14 cellular contexts compared by ENCODE assay signal in genomic region chr14:65258391-65258790, GRCh38.
DNase-seq lines count a peak whose midpoint lies in the region; ATAC-seq, FAIRE-seq and TF ChIP-seq lines count a peak whose summit lies in the region.
"Had no signal": no experiment of that assay in that cellular context is flagged by ENCODE, and none has a peak within 500 bp of the region (broad histone marks: within the 10 kb centered on the region; RNA-seq: fewer than 3 reads in every experiment).

No MANE protein-coding gene starts in this region.

- DNase-seq in Caco-2, result peak in 1 of 2 experiments; percentile 69
- peak; percentile 91 for DNase-seq in PC-3
- DNase-seq in endothelial cell of umbilical vein (ENCODE audit: low read depth, low spot score), result peak; percentile 94
- peak; percentile 66 for DNase-seq in mucosa of gallbladder (ENCODE audit: low spot score)
- no peak for DNase-seq in NCI-H1105 treated with DMSO at 0.1 percent for 48 hours (lab: John Stamatoyannopoulos, UW)
- no peak for DNase-seq in GOT3 (lab: John Stamatoyannopoulos, UW)
- DNase-seq in effector CD4-positive, alpha-beta T cell, result no peak
- DNase-seq: activated CD4-positive, CD25-positive, alpha-beta regulatory T cell treated with anti-CD3 and anti-CD28 coated beads, Interleukin-2, amount 50 U/mL, for 72 hours; BE2C; NCI-H510A treated with DMSO at 0.1 percent for 48 hours; stimulated activated CD4-positive, alpha-beta T cell treated with anti-CD3 and anti-CD28 coated beads, Interleukin-15, amount 100 ng/mL, for 24 hours; stimulated activated CD8-positive, alpha-beta memory T cell treated with anti-CD3 and anti-CD28 coated beads, Interleukin-4, amount 100 ng/mL, for 48 hours had no signal

- H3K36me3 ChIP-seq in Caco-2 (ENCODE audit: control insufficient read depth, insufficient read depth, low read length), result no peaks in the 10 kb centered on the region
- peaks cover 4% of the 10 kb centered on the region; the same call in 1 of the 2 replicates for H3K36me3 ChIP-seq in PC-3 (ENCODE audit: low read depth, low read length)
- no peaks in the 10 kb centered on the region for H3K36me3 ChIP-seq in endothelial cell of umbilical vein (ENCODE audit: control insufficient read depth in 2 of 2, extremely low read depth in 1 of 2, insufficient read depth in 2 of 2, low read length in 2 of 2)
- H3K36me3 ChIP-seq: BE2C, vagina had no signal

- H4K20me1 ChIP-seq in PC-3 (ENCODE audit: low read length) (no peaks in the 10 kb centered on the region), endothelial cell of umbilical vein (replicated peaks; ENCODE audit: control insufficient read depth, extremely low read depth, insufficient read depth, low read length) (no peaks in the 10 kb centered on the region)

- H3K4me3 Mint-ChIP-seq in Caco-2 (ENCODE audit: unreplicated experiment), result no peak overlapping the region

- peaks cover 32% of the 10 kb centered on the region for H3K4me1 Mint-ChIP-seq in Caco-2 (ENCODE audit: low read depth, unreplicated experiment)

- no peaks in the 10 kb centered on the region for H3K27me3 Mint-ChIP-seq in Caco-2 (ENCODE audit: insufficient read depth, unreplicated experiment)

- TF ChIP-seq POLR2A in endothelial cell of umbilical vein (IDR thresholded peaks at IDR 0.05; ENCODE audit: low read depth, low read length), result peak; percentile 75

- H3K9me3 Mint-ChIP-seq in Caco-2 (ENCODE audit: unreplicated experiment), result peaks cover 31% of the 10 kb centered on the region

- H3K36me3 Mint-ChIP-seq in Caco-2 (ENCODE audit: insufficient read depth, unreplicated experiment), result peaks cover 26% of the 10 kb centered on the region

- H3K4me2 ChIP-seq in PC-3 (ENCODE audit: low read length), result peak overlapping the region; percentile 20; the same call in 1 of the 2 replicates
- H3K4me2 ChIP-seq in endothelial cell of umbilical vein (ENCODE audit: insufficient read depth, low read length), result peak overlapping the region; percentile 24

- H2AFZ ChIP-seq in PC-3 (ENCODE audit: low read length) (no peak overlapping the region), endothelial cell of umbilical vein (ENCODE audit: low read depth, low read length) (no peak overlapping the region)

- 0 out of 2 replicates have a peak, but pooled peaks cover 9% of the 10 kb centered on the region for H3K79me2 ChIP-seq in PC-3 (ENCODE audit: low read length)
- H3K79me2 ChIP-seq in endothelial cell of umbilical vein (ENCODE audit: control insufficient read depth, insufficient read depth, low read length), result no peaks in the 10 kb centered on the region

- H3K9me2 ChIP-seq in PC-3 (replicated peaks; ENCODE audit: low read length), result no peaks in the 10 kb centered on the region

- peaks cover 20% of the 10 kb centered on the region for H3K9me3 ChIP-seq in Caco-2
- H3K9me3 ChIP-seq in PC-3 (ENCODE audit: low read length), result 0 out of 2 replicates have a peak, but pooled peaks cover 3% of the 10 kb centered on the region
- H3K9me3 ChIP-seq in endothelial cell of umbilical vein (replicated peaks; ENCODE audit: control insufficient read depth, insufficient read depth, low read length), result no peaks in the 10 kb centered on the region
- H3K9me3 ChIP-seq: BE2C, vagina had no signal

- ATAC-seq in PC-3, result peak; percentile 63
- ATAC-seq in HG03571 (IDR thresholded peaks at IDR 0.05; ENCODE audit: unreplicated experiment), result no peak

- CTCF ChIA-PET in Caco-2 (lab: Charles Lee), result interaction anchor here (0.6 kb wide), 1 partner anchor 683 kb away, joined by 3 read pairs; no protein-coding TSS in a partner anchor
- CTCF ChIA-PET in PC-3 (lab: Charles Lee), result interaction anchor here (0.6 to 0.7 kb wide), 5 partner anchors 43 to 819 kb away, joined by 3 to 8 read pairs (median 6); no protein-coding TSS in a partner anchor
- CTCF ChIA-PET in endothelial cell of umbilical vein (lab: Charles Lee), result interaction anchor here (0.9 to 1.4 kb wide), 5 partner anchors 8 to 154 kb away, joined by 3 to 5 read pairs (median 3); partner anchors contain the start of gene FUT8

- POLR2A ChIA-PET in Caco-2 (lab: Charles Lee), result interaction anchor here (0.8 to 1.2 kb wide), 2 partner anchors 31 to 153 kb away, joined by 5 read pairs; partner anchors contain the start of gene FUT8
- POLR2A ChIA-PET in PC-3 (lab: Charles Lee; ENCODE audit: unreplicated experiment), result interaction anchor here (0.9 kb wide), 2 partner anchors 88 to 604 kb away, joined by 3 to 8 read pairs; no protein-coding TSS in a partner anchor
- POLR2A ChIA-PET in endothelial cell of umbilical vein (lab: Charles Lee), result interaction anchor here (0.9 kb wide), 1 partner anchor 8 kb away, joined by 3 read pairs; no protein-coding TSS in a partner anchor

- no TSS peak for BruUV-seq in Caco-2 (replicated peaks; lab: Mats Ljungman, UMichigan)
- no TSS peak for BruUV-seq in PC-3 (replicated peaks; lab: Mats Ljungman, UMichigan)
- no TSS peak for BruUV-seq in endothelial cell of umbilical vein (replicated peaks; lab: Mats Ljungman, UMichigan)

- TF ChIP-seq CTCF in Caco-2 (IDR thresholded peaks at IDR 0.05; ENCODE audit: insufficient read depth in 1 of 2, low read depth in 1 of 2, low read length in 1 of 2, severe bottlenecking in 1 of 2, unreplicated experiment in 1 of 2) (no peak), PC-3 (conservative IDR thresholded peaks at IDR 0.05; ENCODE audit: low read depth, low read length) (no peak), endothelial cell of umbilical vein (IDR thresholded peaks at IDR 0.05; ENCODE audit: extremely low read depth in 1 of 2, insufficient read depth in 1 of 2, low read depth in 1 of 2, low read length in 2 of 2) (no peak)

- H3K9me1 ChIP-seq in endothelial cell of umbilical vein (replicated peaks; ENCODE audit: control insufficient read depth, extremely low read depth, insufficient read depth, low read length), result no peaks in the 10 kb centered on the region

- H3K27me3 ChIP-seq in Caco-2 (replicated peaks; ENCODE audit: control insufficient read depth, insufficient read depth, low read length), result no peaks in the 10 kb centered on the region
- H3K27me3 ChIP-seq in PC-3 (ENCODE audit: low read length), result no peaks in the 10 kb centered on the region
- no peaks in the 10 kb centered on the region for H3K27me3 ChIP-seq in endothelial cell of umbilical vein (ENCODE audit: control insufficient read depth in 2 of 2, insufficient read depth in 2 of 2, low read length in 2 of 2)
- H3K27me3 ChIP-seq: BE2C, vagina had no signal

- H3K4me1 ChIP-seq in Caco-2 (peaks cover 54% of the 10 kb centered on the region), PC-3 (ENCODE audit: insufficient read depth, low read length) (peaks cover 58% of the 10 kb centered on the region), endothelial cell of umbilical vein (ENCODE audit: control insufficient read depth, extremely low read depth, insufficient read depth, low read length) (peaks cover 31% of the 10 kb centered on the region)

- H3K9ac ChIP-seq in PC-3 (ENCODE audit: low read length) (0 out of 2 replicates have a peak overlapping the region, but pooled peaks have one; percentile 8), endothelial cell of umbilical vein (replicated peaks; ENCODE audit: extremely low read depth, insufficient read depth, low read length) (no peak overlapping the region)

- H3K27ac ChIP-seq in PC-3 (ENCODE audit: low read length) (peak overlapping the region; percentile 77), endothelial cell of umbilical vein (ENCODE audit: insufficient read depth, low read depth, low read length) (peak overlapping the region; percentile 69)
- H3K27ac ChIP-seq: vagina had no signal

- H3K4me3 ChIP-seq in Caco-2 (ENCODE audit: low read depth, low read length), result no peak overlapping the region
- H3K4me3 ChIP-seq in PC-3 (ENCODE audit: low read length), result no peak overlapping the region
- no peak overlapping the region for H3K4me3 ChIP-seq in endothelial cell of umbilical vein (replicated peaks in 1 of 3; ENCODE audit: insufficient read depth in 1 of 3, low read depth in 1 of 3, low read length in 3 of 3)
- H3K4me3 ChIP-seq: vagina had no signal

- H3K27ac Mint-ChIP-seq in Caco-2 (ENCODE audit: unreplicated experiment), result peak overlapping the region; percentile 32

- FAIRE-seq in endothelial cell of umbilical vein (lab: Jason Lieb, UNC), result peak; percentile 98

- intact Hi-C loops in Caco-2 (cut with micrococcal nuclease; ENCODE audit: unreplicated experiment), result no loop called here
- intact Hi-C loops in PC-3 (cut with micrococcal nuclease), result loop anchor here (2.0 kb wide), 1 partner anchor 24 kb away; no protein-coding TSS in a partner anchor
- intact Hi-C loops in endothelial cell of umbilical vein (cut with micrococcal nuclease), result loop anchor here (2.0 to 5.0 kb wide), 3 partner anchors 14 to 156 kb away; partner anchors contain the start of gene MAX

- dilution Hi-C loops in endothelial cell of umbilical vein (cut with MboI; ENCODE audit: extremely low pct_ligation_motif_present, low sequenced_read_pairs), result no loop called here

- H3F3A ChIP-seq in PC-3 (ENCODE audit: low read length, unreplicated experiment), result no peaks in the 10 kb centered on the region

TF ChIP-seq in endothelial cell of umbilical vein, 7 proteins besides CTCF, POLR2A, EP300 and RAD21:
- peak; percentile 99 for TF ChIP-seq GATA2 (IDR thresholded peaks at IDR 0.05; ENCODE audit: insufficient read depth, insufficient read length, low read depth, low read length)
- no peak for TF ChIP-seq EZH2 (IDR thresholded peaks at IDR 0.05; ENCODE audit: borderline replicate concordance, low read depth, low read length, severe bottlenecking)
- peak; percentile 79 for TF ChIP-seq MAX (IDR thresholded peaks at IDR 0.05; ENCODE audit: insufficient read depth, insufficient read length)
- peak; percentile 88 for TF ChIP-seq POLR2AphosphoS5 (IDR thresholded peaks at IDR 0.05; ENCODE audit: insufficient read depth, low read depth, low read length)
- peak; percentile 42 for TF ChIP-seq MYC (IDR thresholded peaks at IDR 0.05; ENCODE audit: low read depth, low read length)
- TF ChIP-seq FOS (IDR thresholded peaks at IDR 0.05; ENCODE audit: borderline replicate concordance, insufficient read depth, low read length), result peak; percentile 97
- TF ChIP-seq JUN (IDR thresholded peaks at IDR 0.05; ENCODE audit: borderline replicate concordance, insufficient read depth, insufficient read length, low read depth), result peak; percentile 95

Comparison
In these comparisons a context has a peak if more than half of its experiments do, and no peak if none do; other contexts are left out.
1. DNase-seq: peak in PC-3 (single experiment), endothelial cell of umbilical vein (single experiment) and mucosa of gallbladder (single experiment); none in NCI-H1105 treated with DMSO at 0.1 percent for 48 hours (single experiment), GOT3 (single experiment) and effector CD4-positive, alpha-beta T cell (single experiment).